Comparison of ENCODE assay signal across 8 cellular contexts in genomic region chr10:42335653-42336296, GRCh38.
DNase-seq lines count a peak whose midpoint lies in the region; ATAC-seq, FAIRE-seq and TF ChIP-seq lines count a peak whose summit lies in the region.
"Not testable (repeated sequence)": the region's sequence is repeated elsewhere in the genome, so short reads cannot be mapped to it uniquely, and the experiment has no call there.

No MANE protein-coding gene starts in this region.

- H3K23ac ChIP-seq in H1 (ENCODE audit: insufficient read length) = not testable (repeated sequence)

- CTCF ChIA-PET in HEK293 (lab: Yijun Ruan, JAX); GM12878 (lab: Yijun Ruan, JAX); K562 (lab: Yijun Ruan, JAX; ENCODE audit: low intra/inter-chr PET ratio); H1 (lab: Charles Lee; ENCODE audit: partially characterized antibody): not testable (repeated sequence)

- peak; percentile 8 for DNase-seq in Caki2 (ENCODE audit: low read depth)
- DNase-seq in adipocyte (ENCODE audit: low read depth); GM12878 (ENCODE audit: low read depth, low spot score); K562 (ENCODE audit: extremely low read depth in 1 of 4, low spot score in 3 of 4); H1 (ENCODE audit: low read depth in 1 of 2, low spot score in 2 of 2); endodermal cell: not testable (repeated sequence)

- not testable (repeated sequence) for H3K27ac Mint-ChIP-seq in endodermal cell

- H3K9ac ChIP-seq in adipocyte (ENCODE audit: low read length); GM12878 (ENCODE audit: control insufficient read depth, insufficient read depth, low read length); K562 (ENCODE audit: insufficient read depth in 1 of 2, low read depth in 2 of 2, low read length in 2 of 2); H1 (replicated peaks in 1 of 4; ENCODE audit: extremely low read depth in 1 of 4, low read depth in 3 of 4, low read length in 3 of 4); endodermal cell (ENCODE audit: extremely low read depth, low read length, poor library complexity, severe bottlenecking); subcutaneous abdominal adipose tissue (ENCODE audit: low read length in 5 of 5): not testable (repeated sequence)

- not testable (repeated sequence) for H2AK5ac ChIP-seq in H1 (ENCODE audit: low read depth, low read length)

- not testable (repeated sequence) for TF ChIP-seq RAD21 in GM12878 (IDR thresholded peaks at IDR 0.05; ENCODE audit: insufficient read depth, low read depth, low read length); K562 (CRISPR knock-in tag; conservative IDR thresholded peaks at IDR 0.05 in 1 of 2, IDR thresholded peaks at IDR 0.05 in 1 of 2); H1 (IDR thresholded peaks at IDR 0.05 in 1 of 2, conservative IDR thresholded peaks at IDR 0.05 in 1 of 2; ENCODE audit: low read depth in 2 of 2, low read length in 2 of 2)

- not testable (repeated sequence) for H3K27me3 Mint-ChIP-seq in endodermal cell (ENCODE audit: insufficient read depth)

- not testable (repeated sequence) for H3K4ac ChIP-seq in H1 (replicated peaks; ENCODE audit: insufficient read length, low read depth, low read length)

- not testable (repeated sequence) for FAIRE-seq in GM12878 (lab: Jason Lieb, UNC); K562 (lab: Jason Lieb, UNC); H1 (lab: Jason Lieb, UNC)

- not testable (repeated sequence) for H4K20me1 ChIP-seq in GM12878 (ENCODE audit: control insufficient read depth, insufficient read depth); K562 (replicated peaks; ENCODE audit: control insufficient read depth, insufficient read depth, low read length); H1 (replicated peaks in 1 of 2; ENCODE audit: control insufficient read depth in 1 of 2, insufficient read depth in 2 of 2, low read length in 2 of 2)

- H3K9me1 ChIP-seq in K562 (ENCODE audit: control insufficient read depth, insufficient read depth, low read length) = not testable (repeated sequence)

- SMC1A ChIA-PET in GM12878 (lab: Charles Lee; ENCODE audit: uncharacterized antibody, unreplicated experiment) = not testable (repeated sequence)

- H2BK20ac ChIP-seq in H1 (ENCODE audit: low read length) = not testable (repeated sequence)

- H3K27ac ChIP-seq in HEK293 (ENCODE audit: extremely low read depth, low read depth, low read length); GM12878 (ENCODE audit: control insufficient read depth, insufficient read depth); K562 (ENCODE audit: extremely low read depth, low read depth, low read length); H1 (ENCODE audit: low read depth, low read length); endodermal cell (ENCODE audit: low read depth, low read length); subcutaneous abdominal adipose tissue (ENCODE audit: low read depth, low read length): not testable (repeated sequence)

- not testable (repeated sequence) for H3K4me3 ChIP-seq in HEK293 (ENCODE audit: low read depth, low read length); GM12878; K562; H1 (ENCODE audit: extremely low read depth in 1 of 4, insufficient read depth in 2 of 4, low read depth in 3 of 4, low read length in 4 of 4)
- H3K4me3 ChIP-seq in adipocyte (ENCODE audit: low read length) (peak overlapping the region; percentile 69), endodermal cell (ENCODE audit: low read length) (peak overlapping the region; percentile 66), subcutaneous abdominal adipose tissue (ENCODE audit: low read depth in 1 of 5, low read length in 5 of 5) (peak overlapping the region in 4 of 5 donors; percentile 22 to 57 (median 33))

- H2BK12ac ChIP-seq in H1 (ENCODE audit: low read depth, low read length) = not testable (repeated sequence)

- not testable (repeated sequence) for H2BK15ac ChIP-seq in H1 (ENCODE audit: low read length)

- RAD21 ChIA-PET in GM12878 (lab: Charles Lee; ENCODE audit: unreplicated experiment) = not testable (repeated sequence)

- not testable (repeated sequence) for H2BK120ac ChIP-seq in H1 (replicated peaks; ENCODE audit: low read depth, low read length)

- H2AFZ ChIP-seq in GM12878 (ENCODE audit: control insufficient read depth, low read depth, low read length); K562 (ENCODE audit: low read depth, low read length); H1 (ENCODE audit: low read length): not testable (repeated sequence)

- H4K5ac ChIP-seq in H1 (ENCODE audit: insufficient read length, low read depth, low read length) = not testable (repeated sequence)

- not testable (repeated sequence) for H3K56ac ChIP-seq in H1 (replicated peaks; ENCODE audit: insufficient read length, low read depth, low read length)

- H3K14ac ChIP-seq in H1 (ENCODE audit: insufficient read length) = not testable (repeated sequence)

- H3K79me2 ChIP-seq in GM12878 (ENCODE audit: control insufficient read depth, insufficient read depth, low read length); K562 (ENCODE audit: control insufficient read depth, insufficient read depth, low read length); H1 (ENCODE audit: control insufficient read depth in 1 of 2, insufficient read depth in 2 of 2, low read length in 2 of 2): not testable (repeated sequence)

- not testable (repeated sequence) for TF ChIP-seq EP300 in GM12878 (IDR thresholded peaks at IDR 0.05; ENCODE audit: borderline replicate concordance in 1 of 2, control insufficient read depth in 1 of 2, low read depth in 2 of 2, low read length in 2 of 2); K562 (IDR thresholded peaks at IDR 0.05; ENCODE audit: low read length); H1 (IDR thresholded peaks at IDR 0.05; ENCODE audit: borderline replicate concordance in 1 of 2, low read depth in 2 of 2, low read length in 2 of 2)

- not testable (repeated sequence) for H3K4me1 Mint-ChIP-seq in endodermal cell

- H3K18ac ChIP-seq in H1 (ENCODE audit: extremely low read depth, low read length) = not testable (repeated sequence)

- H3K79me1 ChIP-seq in H1 (ENCODE audit: low read depth, low read length) = not testable (repeated sequence)

- POLR2A ChIA-PET in HEK293 (lab: Yijun Ruan, JAX); GM12878 (lab: Charles Lee); K562 (lab: Yijun Ruan, JAX); H1 (lab: Charles Lee; ENCODE audit: partially characterized antibody): not testable (repeated sequence)

- H4K8ac ChIP-seq in H1 (ENCODE audit: extremely low read depth, insufficient read depth, low read length) = not testable (repeated sequence)

- intact Hi-C loops in GM12878 (cut with micrococcal nuclease; ENCODE audit: unreplicated experiment); K562 (cut with micrococcal nuclease): not testable (repeated sequence)

- not testable (repeated sequence) for TF ChIP-seq POLR2A in GM12878 (IDR thresholded peaks at IDR 0.05; ENCODE audit: low read depth, low read length); K562 (conservative IDR thresholded peaks at IDR 0.05); H1 (IDR thresholded peaks at IDR 0.05; ENCODE audit: control extremely low read depth in 1 of 2, low read depth in 2 of 2, low read length in 2 of 2)

- not testable (repeated sequence) for BruUV-seq in GM12878 (replicated peaks; lab: Mats Ljungman, UMichigan); K562 (replicated peaks; lab: Mats Ljungman, UMichigan)

- in situ Hi-C loops in Caki2 (cut with HindIII; ENCODE audit: low pct_unique_long_range_greater_than_20kb, low sequenced_read_pairs); GM12878 (cut with MboI); K562 (cut with MboI): not testable (repeated sequence)

- peaks cover 73% of the 10 kb centered on the region for H3K9me3 Mint-ChIP-seq in endodermal cell

- not testable (repeated sequence) for H4K91ac ChIP-seq in H1 (replicated peaks; ENCODE audit: insufficient read length, low read length)

- H3K4me3 Mint-ChIP-seq in endodermal cell = not testable (repeated sequence)

- not testable (repeated sequence) for H3K4me2 ChIP-seq in GM12878 (ENCODE audit: control insufficient read depth, insufficient read depth); K562 (ENCODE audit: insufficient read depth, low read length); H1 (ENCODE audit: insufficient read depth in 1 of 2, low read depth in 2 of 2, low read length in 2 of 2)

- not testable (repeated sequence) for H3K27me3 ChIP-seq in adipocyte (replicated peaks; ENCODE audit: control insufficient read depth, insufficient read depth, low read length); GM12878 (replicated peaks in 1 of 2; ENCODE audit: control insufficient read depth in 2 of 2, insufficient read depth in 2 of 2, low read length in 1 of 2); K562 (ENCODE audit: control insufficient read depth in 2 of 2, insufficient read depth in 2 of 2, low read length in 2 of 2); H1 (replicated peaks in 1 of 4; ENCODE audit: control insufficient read depth in 3 of 4, extremely low read depth in 1 of 4, insufficient read depth in 3 of 4, low read length in 3 of 4); endodermal cell (ENCODE audit: control insufficient read depth, insufficient read depth, low read length, poor library complexity, severe bottlenecking); subcutaneous abdominal adipose tissue (ENCODE audit: control insufficient read depth in 5 of 5, insufficient read depth in 4 of 5, low read length in 5 of 5)

- H3K36me3 ChIP-seq in HEK293 (ENCODE audit: control insufficient read depth in 2 of 2, insufficient read depth in 1 of 2, low read length in 2 of 2); adipocyte (ENCODE audit: control insufficient read depth, insufficient read depth, low read length, severe bottlenecking); GM12878 (ENCODE audit: control insufficient read depth in 2 of 2, insufficient read depth in 2 of 2, low read length in 1 of 2); K562 (ENCODE audit: control insufficient read depth, insufficient read depth, low read length); H1 (ENCODE audit: control insufficient read depth in 2 of 4, insufficient read depth in 4 of 4, low read length in 3 of 4); endodermal cell (ENCODE audit: control insufficient read depth, insufficient read depth, low read length); subcutaneous abdominal adipose tissue (ENCODE audit: control insufficient read depth in 5 of 5, insufficient read depth in 5 of 5, low read length in 5 of 5): not testable (repeated sequence)

- ATAC-seq in GM12878, K562: not testable (repeated sequence)

- 35% methylated on average over 2 of the region's 2 CpGs for WGBS in GM12878 (ENCODE audit: insufficient coverage, insufficient replicate concordance, low lambda C conversion rate, missing lambda C conversion rate)
- 0% methylated on average over 1 of the region's 2 CpGs for WGBS in K562 (ENCODE audit: insufficient coverage, low coverage, missing lambda C conversion rate)
- 88% methylated on average over 2 of the region's 2 CpGs; no CpG with 5 or more reads in 1 of the 2 experiments for WGBS in H1 (ENCODE audit: extremely low coverage in 1 of 2, insufficient coverage in 1 of 2, insufficient read length in 1 of 2, insufficient replicate concordance in 2 of 2, low coverage in 1 of 2, low lambda C conversion rate in 2 of 2, missing lambda C conversion rate in 1 of 2), 2 experiments
- 74% methylated on average over 2 of the region's 2 CpGs; no CpG with 5 or more reads in 1 of the 2 experiments for WGBS in endodermal cell (ENCODE audit: insufficient coverage in 1 of 2, insufficient read length in 1 of 2), 2 experiments

- not testable (repeated sequence) for H2BK5ac ChIP-seq in H1 (ENCODE audit: low read depth, low read length)

- H3K9me3 ChIP-seq in HEK293 (ENCODE audit: control insufficient read depth, insufficient read depth, low read depth, low read length); GM12878 (replicated peaks; ENCODE audit: control insufficient read depth, insufficient read depth, low read length): not testable (repeated sequence)
- H3K9me3 ChIP-seq in adipocyte (ENCODE audit: control insufficient read depth, low read length) (peaks cover 99% of the 10 kb centered on the region), K562 (replicated peaks; ENCODE audit: control insufficient read depth, insufficient read depth, low read depth, low read length) (peaks cover 30% of the 10 kb centered on the region), H1 (ENCODE audit: insufficient read depth in 2 of 2, low read depth in 1 of 2, low read length in 1 of 2) (peaks cover 30 to 33% of the 10 kb centered on the region in 2 experiments), endodermal cell (ENCODE audit: control insufficient read depth, low read length) (peaks cover 83% of the 10 kb centered on the region), subcutaneous abdominal adipose tissue (ENCODE audit: control insufficient read depth in 5 of 5, low read length in 5 of 5) (peaks cover 16 to 63% (median 52%) of the 10 kb centered on the region in 5 donors)

- H3K36me3 Mint-ChIP-seq in endodermal cell (ENCODE audit: low read depth) = not testable (repeated sequence)

- TF ChIP-seq CTCF in HEK293 (tag by site-specific recombination; IDR thresholded peaks at IDR 0.05); GM12878 (IDR thresholded peaks at IDR 0.05 in 2 of 3, conservative IDR thresholded peaks at IDR 0.05 in 1 of 3; ENCODE audit: control insufficient read depth in 2 of 3, extremely low read depth in 1 of 3, insufficient read depth in 1 of 3, low read depth in 3 of 3, low read length in 3 of 3); K562 (IDR thresholded peaks at IDR 0.05 in 2 of 3, conservative IDR thresholded peaks at IDR 0.05 in 1 of 3; ENCODE audit: insufficient read depth in 2 of 3, low read depth in 1 of 3, low read length in 3 of 3); H1 (IDR thresholded peaks at IDR 0.05; ENCODE audit: control extremely low read depth in 1 of 3, insufficient read depth in 1 of 3, low read depth in 1 of 3, low read length in 3 of 3); endodermal cell (conservative IDR thresholded peaks at IDR 0.05): not testable (repeated sequence)

- not testable (repeated sequence) for H3K23me2 ChIP-seq in H1 (ENCODE audit: low read depth, low read length)

- not testable (repeated sequence) for H3K4me1 ChIP-seq in HEK293 (ENCODE audit: control insufficient read depth, insufficient read depth, low read length); adipocyte (ENCODE audit: control insufficient read depth, insufficient read depth, low read length); GM12878 (ENCODE audit: control insufficient read depth, insufficient read depth, low read length); K562 (replicated peaks in 1 of 2; ENCODE audit: control insufficient read depth in 2 of 2, insufficient read depth in 2 of 2, low read length in 2 of 2); H1 (replicated peaks in 1 of 4; ENCODE audit: control insufficient read depth in 3 of 4, insufficient read depth in 4 of 4, low read length in 3 of 4); endodermal cell (ENCODE audit: control insufficient read depth, insufficient read depth, low read length); subcutaneous abdominal adipose tissue (ENCODE audit: control insufficient read depth in 5 of 5, insufficient read depth in 5 of 5, low read length in 5 of 5)
